1 cellular context compared by ENCODE assay signal in genomic region chr3:159818399-159818798, GRCh38.
TF ChIP-seq lines count a peak whose summit lies in the region.

No MANE protein-coding gene starts in this region.

TF ChIP-seq in IMR-90, 13 proteins besides CTCF, POLR2A, EP300 and RAD21 (continued from another document):
- TF ChIP-seq ELK1 (IDR thresholded peaks at IDR 0.05; ENCODE audit: borderline replicate concordance, low read depth, low read length) = no peak
- no peak for TF ChIP-seq FOS (IDR thresholded peaks at IDR 0.05; ENCODE audit: low read depth, low read length)
